ENCODE assay signal across 8 cellular contexts in the genomic region with DNA sequence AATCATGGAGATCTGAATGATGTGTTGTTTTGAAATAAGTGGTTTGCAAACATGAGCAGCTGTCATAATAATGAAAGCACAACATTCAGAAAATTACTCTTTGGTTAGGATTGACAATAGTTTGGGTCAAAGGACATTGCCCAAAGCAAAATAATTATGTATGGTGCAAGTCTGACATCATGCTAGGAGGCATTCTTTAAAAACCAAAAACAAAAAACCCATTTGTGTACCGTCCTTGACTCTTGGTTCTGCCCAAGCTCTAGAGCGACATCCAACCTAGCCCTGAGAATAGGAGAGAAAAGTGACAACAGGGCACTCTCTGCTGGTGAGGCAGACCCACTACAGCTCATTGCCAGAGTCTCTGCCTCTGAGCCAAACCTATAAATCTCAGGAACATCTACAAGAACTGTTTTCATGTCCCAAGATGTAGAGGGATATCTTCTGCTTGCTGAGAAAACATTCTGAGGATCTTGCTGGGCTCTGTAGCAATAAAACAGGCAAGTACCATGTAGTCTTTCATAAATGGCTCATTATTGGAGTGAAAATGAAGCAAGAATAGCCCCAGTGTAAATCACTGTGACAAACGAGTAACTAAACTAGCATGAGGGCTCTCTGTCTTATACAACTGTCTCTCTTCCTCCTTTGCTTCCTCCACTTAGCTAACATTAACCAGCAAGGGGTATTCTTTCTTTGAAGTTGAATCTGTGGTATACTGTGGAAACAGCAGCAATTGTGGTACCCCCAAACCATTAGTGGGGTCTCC.
A peak's percentile ranks its signal among the peaks of the same experiment; 100 is the strongest.
DNase-seq lines count a peak whose midpoint lies in the region; ATAC-seq, FAIRE-seq and TF ChIP-seq lines count a peak whose summit lies in the region.

No MANE protein-coding gene starts in this region.

- no peak for TF ChIP-seq EP300 in K562 (IDR thresholded peaks at IDR 0.05; ENCODE audit: low read length)

- H3K4me2 ChIP-seq in MM.1S (ENCODE audit: low read depth, low read length), result peak overlapping the region; percentile 39; the same call in 1 of the 2 replicates
- no peak overlapping the region for H3K4me2 ChIP-seq in K562 (ENCODE audit: insufficient read depth, low read length)

- DNase-seq in NCI-H1436 (lab: John Stamatoyannopoulos, UW) (peak; percentile 47), NCI-H1436 treated with DMSO at 0.1 percent for 48 hours (lab: John Stamatoyannopoulos, UW) (no peak), HAP-1 (ENCODE audit: low spot score in 2 of 2) (peak; percentile 32 to 50), MM.1S (peak; percentile 77), K562 (ENCODE audit: extremely low read depth in 1 of 4, low spot score in 3 of 4) (peak; percentile 17 to 24 (median 20)), kidney glomerular epithelial cell (lab: John Stamatoyannopoulos, UW) (peak; percentile 17)
- peak; percentile 23 for DNase-seq in stimulated activated naive CD4-positive, alpha-beta T cell treated with Interleukin-2 at 50 U/mL for 16 hours (lab: John Stamatoyannopoulos, UW)

- no peaks in the 10 kb centered on the region for H3K4me1 ChIP-seq in HAP-1
- H3K4me1 ChIP-seq in MM.1S (ENCODE audit: low read length), result peaks cover 53% of the 10 kb centered on the region
- no peaks in the 10 kb centered on the region for H3K4me1 ChIP-seq in K562 (replicated peaks in 1 of 2; ENCODE audit: control insufficient read depth in 2 of 2, insufficient read depth in 2 of 2, low read length in 2 of 2)

- TF ChIP-seq CTCF in MM.1S (IDR thresholded peaks at IDR 0.05; ENCODE audit: low read length) (peak; percentile 94), K562 (IDR thresholded peaks at IDR 0.05 in 2 of 3, conservative IDR thresholded peaks at IDR 0.05 in 1 of 3; ENCODE audit: insufficient read depth in 2 of 3, low read depth in 1 of 3, low read length in 3 of 3) (peak; percentile 57 to 62 (median 61); a peak in 5 of 6 replicates)

- H3K79me2 ChIP-seq in MM.1S (ENCODE audit: low read length) (no peaks in the 10 kb centered on the region), K562 (ENCODE audit: control insufficient read depth, insufficient read depth, low read length) (no peaks in the 10 kb centered on the region)

- no peaks in the 10 kb centered on the region for H3K9me3 ChIP-seq in HAP-1
- no peaks in the 10 kb centered on the region for H3K9me3 ChIP-seq in MM.1S (replicated peaks; ENCODE audit: insufficient read depth, low read length)
- no peaks in the 10 kb centered on the region for H3K9me3 ChIP-seq in K562 (replicated peaks; ENCODE audit: control insufficient read depth, insufficient read depth, low read depth, low read length)

- no peaks in the 10 kb centered on the region for H3K9me1 ChIP-seq in K562 (ENCODE audit: control insufficient read depth, insufficient read depth, low read length)

- H3K27ac ChIP-seq in MM.1S (ENCODE audit: low read length), result peak overlapping the region; percentile 95; the same call in 1 of the 2 replicates
- H3K27ac ChIP-seq in K562 (ENCODE audit: extremely low read depth, low read depth, low read length), result no peak overlapping the region

- TF ChIP-seq POLR2A in K562 (conservative IDR thresholded peaks at IDR 0.05), result no peak

- no peaks in the 10 kb centered on the region for H3K9me2 ChIP-seq in MM.1S (replicated peaks; ENCODE audit: insufficient read depth, low read length)

- H3K36me3 ChIP-seq in HAP-1 (replicated peaks), result no peaks in the 10 kb centered on the region
- no peaks in the 10 kb centered on the region for H3K36me3 ChIP-seq in MM.1S (replicated peaks; ENCODE audit: insufficient read depth, low read length)
- H3K36me3 ChIP-seq in K562 (ENCODE audit: control insufficient read depth, insufficient read depth, low read length), result no peaks in the 10 kb centered on the region

- BruUV-seq in K562 (replicated peaks; lab: Mats Ljungman, UMichigan), result no TSS peak

- POLR2A ChIA-PET in K562 (lab: Yijun Ruan, JAX), result interaction anchor here (0.9 kb wide), 1 partner anchor 471 kb away, joined by 5 read pairs; no protein-coding TSS in a partner anchor

- no peak overlapping the region for H3K4me3 ChIP-seq in HAP-1
- H3K4me3 ChIP-seq in MM.1S (ENCODE audit: low read length), result no peak overlapping the region
- H3K4me3 ChIP-seq in K562, result no peak overlapping the region

- WGBS in K562 (ENCODE audit: insufficient coverage, low coverage, missing lambda C conversion rate), result 2% methylated on average over 3 of the region's 3 CpGs

- FAIRE-seq in K562 (lab: Jason Lieb, UNC), result peak; percentile 70

- H3F3A ChIP-seq in MM.1S (ENCODE audit: insufficient read depth, low read length), result peaks cover 35% of the 10 kb centered on the region

- TF ChIP-seq RAD21 in K562 (CRISPR knock-in tag; conservative IDR thresholded peaks at IDR 0.05 in 1 of 2, IDR thresholded peaks at IDR 0.05 in 1 of 2), result peak; percentile 56 to 72

- H4K20me1 ChIP-seq in MM.1S (ENCODE audit: insufficient read depth, low read length) (no peaks in the 10 kb centered on the region), K562 (replicated peaks; ENCODE audit: control insufficient read depth, insufficient read depth, low read length) (no peaks in the 10 kb centered on the region)

- ATAC-seq in SK-N-SH treated with all-trans-retinoic acid at 6 μM for 48 hours, result peak; percentile 62
- peak; percentile 91 for ATAC-seq in K562

- intact Hi-C loops in K562 (cut with micrococcal nuclease), result loop anchor here (10.0 kb wide), 1 partner anchor 1380 kb away; no protein-coding TSS in a partner anchor

- in situ Hi-C loops in HAP-1 (cut with MboI; ENCODE audit: low sequenced_read_pairs) (loop anchor here (5.0 to 25.0 kb wide), 2 partner anchors 467 to 1397 kb away; no protein-coding TSS in a partner anchor), K562 (cut with MboI) (loop anchor here (25.0 kb wide), 1 partner anchor 1397 kb away; no protein-coding TSS in a partner anchor)

- H2AFZ ChIP-seq in MM.1S (ENCODE audit: low read length) (0 out of 2 replicates have a peak overlapping the region, but pooled peaks have one; percentile 18), K562 (ENCODE audit: low read depth, low read length) (no peak overlapping the region)

- H3K9ac ChIP-seq in MM.1S (ENCODE audit: low read length) (peak overlapping the region; percentile 1; the same call in 1 of the 2 replicates), K562 (ENCODE audit: insufficient read depth in 1 of 2, low read depth in 2 of 2, low read length in 2 of 2) (no peak overlapping the region)

- peaks cover 2% of the 10 kb centered on the region; the same call in 1 of the 2 replicates for H3K27me3 ChIP-seq in HAP-1 (ENCODE audit: low read depth)
- no peaks in the 10 kb centered on the region for H3K27me3 ChIP-seq in MM.1S (replicated peaks; ENCODE audit: insufficient read depth, low read length)
- no peaks in the 10 kb centered on the region for H3K27me3 ChIP-seq in K562 (ENCODE audit: control insufficient read depth in 2 of 2, insufficient read depth in 2 of 2, low read length in 2 of 2)

- CTCF ChIA-PET in K562 (lab: Yijun Ruan, JAX; ENCODE audit: low intra/inter-chr PET ratio), result interaction anchor here (0.7 to 1.9 kb wide), 3 partner anchors 18 to 471 kb away, joined by 3 to 15 read pairs (median 5); no protein-coding TSS in a partner anchor

TF ChIP-seq in SK-N-SH treated with all-trans-retinoic acid at 6 μM for 48 hours, 23 proteins besides CTCF, POLR2A, EP300 and RAD21:
- TF ChIP-seq ESRRG (CRISPR knock-in tag; IDR thresholded peaks at IDR 0.05) (no peak), OSR1 (CRISPR knock-in tag; IDR thresholded peaks at IDR 0.05) (no peak), ZNF8 (CRISPR knock-in tag; IDR thresholded peaks at IDR 0.05) (no peak), SNAI2 (CRISPR knock-in tag; IDR thresholded peaks at IDR 0.05) (no peak), TCF4 (CRISPR knock-in tag; IDR thresholded peaks at IDR 0.05; ENCODE audit: borderline replicate concordance) (no peak), PPARA (CRISPR knock-in tag; IDR thresholded peaks at IDR 0.05; ENCODE audit: borderline replicate concordance) (no peak), BACH2 (CRISPR knock-in tag; IDR thresholded peaks at IDR 0.05; ENCODE audit: borderline replicate concordance) (no peak), ISL1 (CRISPR knock-in tag; IDR thresholded peaks at IDR 0.05) (no peak), ZC3H10 (CRISPR knock-in tag; IDR thresholded peaks at IDR 0.05) (no peak)

TF ChIP-seq in K562, 482 proteins besides CTCF, POLR2A, EP300 and RAD21:
- TF ChIP-seq, protein P1, sequence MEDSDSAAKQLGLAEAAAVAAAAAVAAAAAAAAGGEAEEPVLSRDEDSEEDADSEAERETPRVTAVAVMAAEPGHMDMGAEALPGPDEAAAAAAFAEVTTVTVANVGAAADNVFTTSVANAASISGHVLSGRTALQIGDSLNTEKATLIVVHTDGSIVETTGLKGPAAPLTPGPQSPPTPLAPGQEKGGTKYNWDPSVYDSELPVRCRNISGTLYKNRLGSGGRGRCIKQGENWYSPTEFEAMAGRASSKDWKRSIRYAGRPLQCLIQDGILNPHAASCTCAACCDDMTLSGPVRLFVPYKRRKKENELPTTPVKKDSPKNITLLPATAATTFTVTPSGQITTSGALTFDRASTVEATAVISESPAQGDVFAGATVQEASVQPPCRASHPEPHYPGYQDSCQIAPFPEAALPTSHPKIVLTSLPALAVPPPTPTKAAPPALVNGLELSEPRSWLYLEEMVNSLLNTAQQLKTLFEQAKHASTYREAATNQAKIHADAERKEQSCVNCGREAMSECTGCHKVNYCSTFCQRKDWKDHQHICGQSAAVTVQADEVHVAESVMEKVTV (CRISPR knock-in tag; IDR thresholded peaks at IDR 0.05), result 0 out of 2 replicates have a peak, but pooled peaks have one; percentile 34
- no peak for TF ChIP-seq YY1 (IDR thresholded peaks at IDR 0.05; ENCODE audit: borderline replicate concordance in 1 of 3, control insufficient read depth in 1 of 3, extremely low read depth in 1 of 3, insufficient read depth in 3 of 3, insufficient read length in 1 of 3, insufficient replicate concordance in 2 of 3, low read depth in 1 of 3, low read length in 2 of 3)
- peak; percentile 34; the same call in 1 of the 2 replicates for TF ChIP-seq SMC3 (conservative IDR thresholded peaks at IDR 0.05; ENCODE audit: insufficient read depth, low read depth, low read length)
